20 cellular contexts compared by ENCODE assay signal in the genomic region with DNA sequence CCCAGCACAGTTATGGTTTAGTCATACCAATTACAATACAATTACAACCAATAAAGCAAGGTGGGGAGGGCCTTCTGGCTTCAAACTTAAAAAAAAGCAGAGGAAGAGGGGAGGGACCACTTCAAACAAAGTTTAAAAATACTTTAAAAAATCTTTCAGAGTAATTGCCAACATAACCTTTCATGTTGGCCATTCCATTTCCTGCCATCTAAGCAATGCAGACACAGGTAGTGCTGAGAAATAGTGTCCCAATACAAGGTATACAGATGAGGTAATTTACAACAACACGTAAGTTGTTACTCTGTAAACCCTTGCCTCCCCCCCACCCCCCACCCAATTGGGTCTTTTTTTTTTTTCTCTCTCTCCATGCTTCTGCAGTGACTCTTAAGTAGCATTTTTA.
"Had no signal": no experiment of that assay in that cellular context is flagged by ENCODE, and none has a peak within 500 bp of the region (broad histone marks: within the 10 kb centered on the region; RNA-seq: fewer than 3 reads in every experiment).

No MANE protein-coding gene starts in this region.

- H3K27me3 Mint-ChIP-seq: naive B cell; progenitor cell of endocrine pancreas; stimulated activated naive CD8-positive, alpha-beta T cell treated with anti-CD3 and anti-CD28 coated beads, Interleukin-15, Interleukin-2, amounts not matched to agents 100 ng/mL and 50 ng/mL, for 24 hours had no signal

- H3K27ac ChIP-seq: foreskin keratinocyte, neural progenitor cell, suprapubic skin, WERI-Rb-1 had no signal

- H3K27ac Mint-ChIP-seq: activated naive CD4-positive, alpha-beta T cell treated with anti-CD3 and anti-CD28 coated beads for 36 hours; neural progenitor cell; progenitor cell of endocrine pancreas; stimulated activated naive CD8-positive, alpha-beta T cell treated with anti-CD3 and anti-CD28 coated beads, Interleukin-15, Interleukin-2, amounts not matched to agents 100 ng/mL and 50 ng/mL, for 24 hours had no signal

- H3K4me1 Mint-ChIP-seq: neural progenitor cell had no signal

- H3K4me3 ChIP-seq: cardiac muscle cell, dorsolateral prefrontal cortex, mucosa of descending colon, neural progenitor cell, suprapubic skin had no signal

- H3K9ac ChIP-seq: neural progenitor cell had no signal

- H3K4me1 ChIP-seq: foreskin keratinocyte, neural progenitor cell, suprapubic skin had no signal

- DNase-seq: activated CD4-positive, alpha-beta T cell treated with anti-CD3 and anti-CD28 coated beads for 1 hour; activated naive CD4-positive, alpha-beta T cell treated with anti-CD3 and anti-CD28 coated beads for 36 hours; amygdala; dorsolateral prefrontal cortex; foreskin keratinocyte; glutamatergic neuron; hippocampal formation; left cardiac atrium; mesenchymal stem cell; mucosa of descending colon; naive B cell; right cardiac atrium; trophoblast cell; WERI-Rb-1 had no signal

- H3K27me3 ChIP-seq: cardiac muscle cell, dorsolateral prefrontal cortex, foreskin keratinocyte, neural progenitor cell, suprapubic skin had no signal

- ATAC-seq: foreskin keratinocyte, left cardiac atrium, mucosa of descending colon, right cardiac atrium had no signal

- H3K4me3 Mint-ChIP-seq: activated naive CD4-positive, alpha-beta T cell treated with anti-CD3 and anti-CD28 coated beads for 36 hours; naive B cell; neural progenitor cell; stimulated activated naive CD8-positive, alpha-beta T cell treated with anti-CD3 and anti-CD28 coated beads, Interleukin-15, Interleukin-2, amounts not matched to agents 100 ng/mL and 50 ng/mL, for 24 hours had no signal

- H3K9me3 ChIP-seq: mucosa of descending colon, suprapubic skin had no signal

- H3K4me2 ChIP-seq: neural progenitor cell had no signal

- H3K9me3 Mint-ChIP-seq: activated naive CD4-positive, alpha-beta T cell treated with anti-CD3 and anti-CD28 coated beads for 36 hours; activated T-helper 2 cell treated with anti-CD3 and anti-CD28 coated beads, Interferon-gamma antibody, Interleukin-2, Interleukin-4, amounts not matched to agents 10 μg/mL and 5 μg/mL and 100 μg/mL, durations not matched to agents 14 hours and 24 hours and 36 hours; naive B cell; neural progenitor cell; stimulated activated naive CD8-positive, alpha-beta T cell treated with anti-CD3 and anti-CD28 coated beads, Interleukin-15, Interleukin-2, amounts not matched to agents 100 ng/mL and 50 ng/mL, for 24 hours had no signal

- H2AFZ ChIP-seq: neural progenitor cell had no signal
